Comparison of ENCODE assay signal across 1 cellular context in the genomic region with DNA sequence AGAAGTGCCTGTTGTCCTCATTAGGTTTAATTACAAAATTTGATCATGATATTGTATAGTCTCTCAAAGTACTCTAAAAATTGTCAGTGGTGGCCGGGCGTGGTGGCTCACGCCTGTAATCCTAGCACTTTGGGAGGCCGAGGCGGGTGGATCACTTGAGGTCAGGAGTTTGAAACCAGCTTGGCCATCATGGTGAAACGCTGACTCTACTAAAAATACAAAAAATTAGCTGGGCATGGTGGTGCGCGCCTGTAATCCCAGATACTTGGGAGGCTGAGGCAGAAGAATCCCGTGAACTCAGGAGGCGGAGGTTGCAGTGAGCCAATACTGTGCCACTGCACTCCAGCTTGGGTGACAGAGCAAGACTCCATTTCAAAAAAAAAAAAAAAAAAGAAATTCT. TPM values are rescaled to one million over a fixed set of nuclear protein-coding genes. Genes with fewer than 3 reads are reported as not detected.
"Had no signal": no experiment of that assay in that cellular context is flagged by ENCODE, and none has a peak within 500 bp of the region (broad histone marks: within the 10 kb centered on the region; RNA-seq: fewer than 3 reads in every experiment).

No MANE protein-coding gene starts in this region.

RNA-seq across cellular contexts. Expression of gene LBHD1, which starts 3.3 kb away (rescaled TPM):
- total RNA-seq: ascending aorta had no signal

RNA-seq across cellular contexts. Expression of gene CSKMT, which starts 10.3 kb away (rescaled TPM):
- total RNA-seq: ascending aorta had no signal
